Comparison of ENCODE assay signal across 17 cellular contexts in the genomic region with DNA sequence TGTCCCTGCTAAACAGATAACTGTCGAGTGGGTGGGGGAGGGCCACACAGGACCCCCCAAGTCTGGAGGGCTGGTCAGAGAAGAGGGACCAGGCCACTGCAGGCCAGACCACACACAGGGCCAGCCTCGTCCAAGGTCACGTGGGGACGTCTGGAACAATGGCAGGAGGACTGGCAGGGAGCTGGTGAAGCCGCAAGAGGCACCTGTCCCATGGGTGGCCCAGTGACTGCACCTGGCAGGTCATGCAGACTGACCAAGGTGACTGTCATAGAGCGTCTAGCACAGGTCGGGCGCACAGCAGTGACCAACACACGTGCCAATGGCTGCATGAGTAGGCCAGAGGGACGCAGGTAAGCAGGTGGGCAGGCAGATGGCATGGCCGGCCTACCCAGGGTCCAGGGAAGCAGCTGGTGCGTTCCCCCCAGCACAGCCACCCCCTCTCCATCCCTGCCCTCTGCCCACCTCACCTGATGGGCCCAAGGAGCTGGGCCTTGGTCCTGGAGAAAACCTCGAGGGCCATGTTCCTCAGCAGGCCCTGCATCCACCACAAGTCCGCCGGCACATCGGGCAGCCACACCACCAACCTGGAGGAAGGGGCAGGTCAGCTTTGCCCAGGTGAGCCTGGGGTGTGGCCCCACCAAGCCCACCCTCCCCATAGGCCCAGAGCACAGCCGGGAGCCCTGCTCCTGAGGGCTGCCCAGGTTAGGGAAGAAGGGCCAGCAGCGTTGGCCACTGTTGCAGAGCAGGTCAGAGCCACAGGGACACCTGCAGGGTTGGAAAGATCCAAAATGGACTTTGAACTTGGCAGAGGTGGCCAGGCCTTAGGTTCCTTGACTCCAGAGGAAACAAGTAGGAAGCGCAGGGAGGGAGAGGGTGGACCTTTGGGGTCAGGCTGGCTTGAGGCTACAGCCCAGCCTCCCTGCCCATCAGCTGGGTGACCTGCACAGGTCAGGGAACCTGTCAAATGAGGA. TPM values are rescaled to one million over a fixed set of nuclear protein-coding genes. Genes with fewer than 3 reads are reported as not detected.
"Had no signal": no experiment of that assay in that cellular context is flagged by ENCODE, and none has a peak within 500 bp of the region (broad histone marks: within the 10 kb centered on the region; RNA-seq: fewer than 3 reads in every experiment).

No MANE protein-coding gene starts in this region.

- H3K4me3 ChIP-seq: right atrium auricular region, testis, upper lobe of left lung had no signal

- ATAC-seq: foreskin keratinocyte; left cardiac atrium; naive thymus-derived CD4-positive, alpha-beta T cell; stimulated activated naive CD8-positive, alpha-beta T cell treated with anti-CD3 and anti-CD28 coated beads, Interleukin-15, amount 100 ng/mL, for 72 hours had no signal

- H3K27me3 ChIP-seq: right atrium auricular region, testis, upper lobe of left lung had no signal

- DNase-seq: activated CD4-positive, CD25-positive, alpha-beta regulatory T cell treated with anti-CD3 and anti-CD28 coated beads, Interleukin-2, amount 50 U/mL, for 72 hours; activated T-cell treated with anti-CD3 and anti-CD28 coated beads for 4 hours; amniotic stem cell; effector memory CD4-positive, alpha-beta T cell; foreskin keratinocyte; glutamatergic neuron; left cardiac atrium; mammary epithelial cell; naive thymus-derived CD4-positive, alpha-beta T cell; stimulated activated naive CD8-positive, alpha-beta T cell treated with anti-CD3 and anti-CD28 coated beads, Interleukin-15, amount 100 ng/mL, for 72 hours; testis; upper lobe of left lung had no signal

- H3K36me3 ChIP-seq: right atrium auricular region, upper lobe of left lung had no signal

- H3K9me3 ChIP-seq: right atrium auricular region, testis, upper lobe of left lung had no signal

- H3K27ac ChIP-seq: foreskin keratinocyte, right atrium auricular region, testis, upper lobe of left lung had no signal

- H3K4me1 ChIP-seq: foreskin keratinocyte, right atrium auricular region, testis had no signal

RNA-seq across cellular contexts. Expression of a gene that starts 10.4 kb away (rescaled TPM):
- total RNA-seq: activated CD8-positive, alpha-beta memory T cell treated with anti-CD3 and anti-CD28 coated beads for 36 hours; activated T-helper 2 cell treated with anti-CD3 and anti-CD28 coated beads, Interferon-gamma antibody, Interleukin-2, Interleukin-4, amounts not matched to agents 10 μg/mL and 5 μg/mL and 100 μg/mL, durations not matched to agents 14 hours and 24 hours and 36 hours; left cardiac atrium; mononuclear cell; naive thymus-derived CD4-positive, alpha-beta T cell; progenitor cell of endocrine pancreas; right atrium auricular region; testis; upper lobe of left lung had no signal
- polyA plus RNA-seq: naive thymus-derived CD4-positive, alpha-beta T cell had no signal

RNA-seq across cellular contexts. Expression of a gene that starts 19.1 kb away (rescaled TPM):
- total RNA-seq: activated CD8-positive, alpha-beta memory T cell treated with anti-CD3 and anti-CD28 coated beads for 36 hours; activated T-helper 2 cell treated with anti-CD3 and anti-CD28 coated beads, Interferon-gamma antibody, Interleukin-2, Interleukin-4, amounts not matched to agents 10 μg/mL and 5 μg/mL and 100 μg/mL, durations not matched to agents 14 hours and 24 hours and 36 hours; foreskin keratinocyte; mononuclear cell; naive thymus-derived CD4-positive, alpha-beta T cell; upper lobe of left lung had no signal
- polyA plus RNA-seq: foreskin keratinocyte; naive thymus-derived CD4-positive, alpha-beta T cell had no signal

RNA-seq across cellular contexts. Expression of a gene that starts 42.2 kb away (rescaled TPM):
- total RNA-seq: mononuclear cell had no signal
- polyA plus RNA-seq: naive thymus-derived CD4-positive, alpha-beta T cell had no signal
